8 cellular contexts compared by ENCODE assay signal in genomic region chr2:55050133-55050994, GRCh38. TPM values are rescaled to one million over a fixed set of nuclear protein-coding genes. Genes with fewer than 3 reads are reported as not detected.
DNase-seq lines count a peak whose midpoint lies in the region; ATAC-seq and TF ChIP-seq lines count a peak whose summit lies in the region.

Gene RTN4 (minus strand): TSS chr2:55050451. CDS start chr2:55050300, 151 bp downstream.

- peaks cover 2% of the 10 kb centered on the region for H3K36me3 Mint-ChIP-seq in IgD-negative memory B cell

- peak within 1 kb of the TSS; percentile 66 for H3K4me3 ChIP-seq in epithelial cell of esophagus (ENCODE audit: low read length)
- H3K4me3 ChIP-seq in mononuclear cell (ENCODE audit: low read length): peak within 1 kb of the TSS; percentile 98

- peak; percentile 82 for ATAC-seq in GM21529 (IDR thresholded peaks at IDR 0.05; ENCODE audit: unreplicated experiment)

- peak within 1 kb of the TSS; percentile 88 to 100 (median 99) for H3K27ac Mint-ChIP-seq in IgD-negative memory B cell

- no peak for TF ChIP-seq CTCF in epithelial cell of esophagus (IDR thresholded peaks at IDR 0.05; ENCODE audit: insufficient read depth, low read depth, low read length, missing control alignments)

- no peaks in the 10 kb centered on the region for H3K27me3 Mint-ChIP-seq in IgD-negative memory B cell

- no peaks in the 10 kb centered on the region for H3K9me3 ChIP-seq in mononuclear cell (ENCODE audit: low read depth, low read length)

- no peaks in the 10 kb centered on the region for H3K27me3 ChIP-seq in mononuclear cell (ENCODE audit: insufficient read depth, low read length)

- peaks cover 66% of the 10 kb centered on the region for H3K4me1 ChIP-seq in mononuclear cell (ENCODE audit: insufficient read depth, low read length)

- H3K9me3 Mint-ChIP-seq in IgD-negative memory B cell: no peaks in the 10 kb centered on the region

- peak within 1 kb of the TSS; percentile 96 to 100 (median 100) for H3K4me3 Mint-ChIP-seq in IgD-negative memory B cell

- peaks cover 54 to 57% (median 54%) of the 10 kb centered on the region in 3 donors for H3K4me1 Mint-ChIP-seq in IgD-negative memory B cell

- DNase-seq in DMS114 treated with DMSO at 0.1 percent for 48 hours (lab: John Stamatoyannopoulos, UW; ENCODE audit: unreplicated experiment) (peak; percentile 98), OCI-M2 (lab: John Stamatoyannopoulos, UW; ENCODE audit: unreplicated experiment) (peak; percentile 62), activated T-cell treated with anti-CD3 and anti-CD28 coated beads for 4 hours (peak; percentile 97), epithelial cell of esophagus (ENCODE audit: low read depth) (peak; percentile 100)
- DNase-seq in stimulated activated CD8-positive, alpha-beta memory T cell treated with anti-CD3 and anti-CD28 coated beads, Interleukin-4, amount 100 ng/mL, for 1 hour (ENCODE audit: low read depth in 2 of 2, low spot score in 1 of 2): peak; percentile 93 to 97

RNA-seq across cellular contexts. Expression of gene RTN4, which starts in this region (rescaled TPM):
- polyA plus RNA-seq in IgD-negative memory B cell: 50.9 TPM
- 76.5 TPM for total RNA-seq in mononuclear cell

Comparison
In these comparisons a context has a peak if more than half of its experiments do, and no peak if none do; other contexts are left out.
1. Peak in every context shown above with its lines: DNase-seq, ATAC-seq and H3K4me3 ChIP-seq.